9 cellular contexts compared by ENCODE assay signal in genomic region chr6:71077655-71078054, GRCh38.
"Had no signal": no experiment of that assay in that cellular context is flagged by ENCODE, and none has a peak within 500 bp of the region (broad histone marks: within the 10 kb centered on the region; RNA-seq: fewer than 3 reads in every experiment).

No MANE protein-coding gene starts in this region.

- ATAC-seq: activated CD4-positive, alpha-beta T cell treated with anti-CD3 and anti-CD28 coated beads for 36 hours; activated CD4-positive, CD25-positive, alpha-beta regulatory T cell treated with anti-CD3 and anti-CD28 coated beads, Interleukin-2, amount 50 U/mL, for 24 hours; activated CD8-positive, alpha-beta memory T cell treated with anti-CD3 and anti-CD28 coated beads, Interleukin-2, amount 10 ng/mL, durations not matched to agents 7 days and 5 days; activated CD8-positive, alpha-beta T cell treated with anti-CD3 and anti-CD28 coated beads for 36 hours; activated CD8-positive, alpha-beta T cell treated with anti-CD3 and anti-CD28 coated beads, Interleukin-2, amount 10 ng/mL, durations not matched to agents 7 days and 5 days; T-helper 17 cell; WTC11 had no signal

- H3K27ac ChIP-seq: VCaP, WERI-Rb-1 had no signal

- H3K36me3 ChIP-seq: WERI-Rb-1 had no signal
